Comparison of ENCODE assay signal across 1 cellular context in the genomic region with DNA sequence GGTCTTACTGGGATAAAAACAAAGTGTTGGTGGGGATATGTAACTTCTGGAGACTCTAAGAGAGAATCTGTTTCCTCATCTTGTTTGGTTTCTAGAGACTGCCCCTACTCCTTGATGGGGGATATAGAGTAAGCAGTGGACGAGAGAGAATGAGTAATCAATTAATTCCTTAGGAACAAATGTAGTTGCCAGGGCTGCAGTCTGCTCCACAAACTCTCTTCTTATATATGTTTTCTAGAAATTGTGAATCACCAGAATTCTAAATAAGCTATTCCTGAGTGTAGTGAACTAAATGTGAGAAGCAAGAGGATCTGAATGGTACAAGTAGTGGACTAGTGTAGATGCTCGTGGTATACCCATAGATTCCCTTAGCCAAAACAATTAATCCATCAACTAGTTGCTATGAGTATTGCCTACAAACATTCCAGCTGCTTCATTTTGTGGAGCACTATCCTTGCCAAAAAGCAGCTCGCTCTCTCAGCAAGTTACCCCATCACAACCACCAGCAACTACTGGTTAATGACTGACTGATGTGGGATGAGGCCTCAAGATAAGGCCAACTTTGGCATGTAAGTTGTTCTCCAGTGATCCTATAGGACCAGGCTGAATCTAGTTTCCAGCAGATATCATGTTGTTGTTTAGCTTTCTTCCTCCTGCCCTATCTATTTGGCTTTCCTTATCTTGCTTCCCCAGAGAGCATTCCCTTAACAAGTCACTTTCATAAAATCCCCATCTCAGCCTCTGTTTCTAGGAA.
TF ChIP-seq lines count a peak whose summit lies in the region.

No MANE protein-coding gene starts in this region.

TF ChIP-seq in K562, 482 proteins besides CTCF, POLR2A, EP300 and RAD21 (continued from another document):
- no peak for TF ChIP-seq FOXA1 (IDR thresholded peaks at IDR 0.05; ENCODE audit: borderline replicate concordance)
- TF ChIP-seq, protein P1, sequence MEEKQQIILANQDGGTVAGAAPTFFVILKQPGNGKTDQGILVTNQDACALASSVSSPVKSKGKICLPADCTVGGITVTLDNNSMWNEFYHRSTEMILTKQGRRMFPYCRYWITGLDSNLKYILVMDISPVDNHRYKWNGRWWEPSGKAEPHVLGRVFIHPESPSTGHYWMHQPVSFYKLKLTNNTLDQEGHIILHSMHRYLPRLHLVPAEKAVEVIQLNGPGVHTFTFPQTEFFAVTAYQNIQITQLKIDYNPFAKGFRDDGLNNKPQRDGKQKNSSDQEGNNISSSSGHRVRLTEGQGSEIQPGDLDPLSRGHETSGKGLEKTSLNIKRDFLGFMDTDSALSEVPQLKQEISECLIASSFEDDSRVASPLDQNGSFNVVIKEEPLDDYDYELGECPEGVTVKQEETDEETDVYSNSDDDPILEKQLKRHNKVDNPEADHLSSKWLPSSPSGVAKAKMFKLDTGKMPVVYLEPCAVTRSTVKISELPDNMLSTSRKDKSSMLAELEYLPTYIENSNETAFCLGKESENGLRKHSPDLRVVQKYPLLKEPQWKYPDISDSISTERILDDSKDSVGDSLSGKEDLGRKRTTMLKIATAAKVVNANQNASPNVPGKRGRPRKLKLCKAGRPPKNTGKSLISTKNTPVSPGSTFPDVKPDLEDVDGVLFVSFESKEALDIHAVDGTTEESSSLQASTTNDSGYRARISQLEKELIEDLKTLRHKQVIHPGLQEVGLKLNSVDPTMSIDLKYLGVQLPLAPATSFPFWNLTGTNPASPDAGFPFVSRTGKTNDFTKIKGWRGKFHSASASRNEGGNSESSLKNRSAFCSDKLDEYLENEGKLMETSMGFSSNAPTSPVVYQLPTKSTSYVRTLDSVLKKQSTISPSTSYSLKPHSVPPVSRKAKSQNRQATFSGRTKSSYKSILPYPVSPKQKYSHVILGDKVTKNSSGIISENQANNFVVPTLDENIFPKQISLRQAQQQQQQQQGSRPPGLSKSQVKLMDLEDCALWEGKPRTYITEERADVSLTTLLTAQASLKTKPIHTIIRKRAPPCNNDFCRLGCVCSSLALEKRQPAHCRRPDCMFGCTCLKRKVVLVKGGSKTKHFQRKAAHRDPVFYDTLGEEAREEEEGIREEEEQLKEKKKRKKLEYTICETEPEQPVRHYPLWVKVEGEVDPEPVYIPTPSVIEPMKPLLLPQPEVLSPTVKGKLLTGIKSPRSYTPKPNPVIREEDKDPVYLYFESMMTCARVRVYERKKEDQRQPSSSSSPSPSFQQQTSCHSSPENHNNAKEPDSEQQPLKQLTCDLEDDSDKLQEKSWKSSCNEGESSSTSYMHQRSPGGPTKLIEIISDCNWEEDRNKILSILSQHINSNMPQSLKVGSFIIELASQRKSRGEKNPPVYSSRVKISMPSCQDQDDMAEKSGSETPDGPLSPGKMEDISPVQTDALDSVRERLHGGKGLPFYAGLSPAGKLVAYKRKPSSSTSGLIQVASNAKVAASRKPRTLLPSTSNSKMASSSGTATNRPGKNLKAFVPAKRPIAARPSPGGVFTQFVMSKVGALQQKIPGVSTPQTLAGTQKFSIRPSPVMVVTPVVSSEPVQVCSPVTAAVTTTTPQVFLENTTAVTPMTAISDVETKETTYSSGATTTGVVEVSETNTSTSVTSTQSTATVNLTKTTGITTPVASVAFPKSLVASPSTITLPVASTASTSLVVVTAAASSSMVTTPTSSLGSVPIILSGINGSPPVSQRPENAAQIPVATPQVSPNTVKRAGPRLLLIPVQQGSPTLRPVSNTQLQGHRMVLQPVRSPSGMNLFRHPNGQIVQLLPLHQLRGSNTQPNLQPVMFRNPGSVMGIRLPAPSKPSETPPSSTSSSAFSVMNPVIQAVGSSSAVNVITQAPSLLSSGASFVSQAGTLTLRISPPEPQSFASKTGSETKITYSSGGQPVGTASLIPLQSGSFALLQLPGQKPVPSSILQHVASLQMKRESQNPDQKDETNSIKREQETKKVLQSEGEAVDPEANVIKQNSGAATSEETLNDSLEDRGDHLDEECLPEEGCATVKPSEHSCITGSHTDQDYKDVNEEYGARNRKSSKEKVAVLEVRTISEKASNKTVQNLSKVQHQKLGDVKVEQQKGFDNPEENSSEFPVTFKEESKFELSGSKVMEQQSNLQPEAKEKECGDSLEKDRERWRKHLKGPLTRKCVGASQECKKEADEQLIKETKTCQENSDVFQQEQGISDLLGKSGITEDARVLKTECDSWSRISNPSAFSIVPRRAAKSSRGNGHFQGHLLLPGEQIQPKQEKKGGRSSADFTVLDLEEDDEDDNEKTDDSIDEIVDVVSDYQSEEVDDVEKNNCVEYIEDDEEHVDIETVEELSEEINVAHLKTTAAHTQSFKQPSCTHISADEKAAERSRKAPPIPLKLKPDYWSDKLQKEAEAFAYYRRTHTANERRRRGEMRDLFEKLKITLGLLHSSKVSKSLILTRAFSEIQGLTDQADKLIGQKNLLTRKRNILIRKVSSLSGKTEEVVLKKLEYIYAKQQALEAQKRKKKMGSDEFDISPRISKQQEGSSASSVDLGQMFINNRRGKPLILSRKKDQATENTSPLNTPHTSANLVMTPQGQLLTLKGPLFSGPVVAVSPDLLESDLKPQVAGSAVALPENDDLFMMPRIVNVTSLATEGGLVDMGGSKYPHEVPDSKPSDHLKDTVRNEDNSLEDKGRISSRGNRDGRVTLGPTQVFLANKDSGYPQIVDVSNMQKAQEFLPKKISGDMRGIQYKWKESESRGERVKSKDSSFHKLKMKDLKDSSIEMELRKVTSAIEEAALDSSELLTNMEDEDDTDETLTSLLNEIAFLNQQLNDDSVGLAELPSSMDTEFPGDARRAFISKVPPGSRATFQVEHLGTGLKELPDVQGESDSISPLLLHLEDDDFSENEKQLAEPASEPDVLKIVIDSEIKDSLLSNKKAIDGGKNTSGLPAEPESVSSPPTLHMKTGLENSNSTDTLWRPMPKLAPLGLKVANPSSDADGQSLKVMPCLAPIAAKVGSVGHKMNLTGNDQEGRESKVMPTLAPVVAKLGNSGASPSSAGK (IDR thresholded peaks at IDR 0.05), result no peak
- TF ChIP-seq, protein P2, sequence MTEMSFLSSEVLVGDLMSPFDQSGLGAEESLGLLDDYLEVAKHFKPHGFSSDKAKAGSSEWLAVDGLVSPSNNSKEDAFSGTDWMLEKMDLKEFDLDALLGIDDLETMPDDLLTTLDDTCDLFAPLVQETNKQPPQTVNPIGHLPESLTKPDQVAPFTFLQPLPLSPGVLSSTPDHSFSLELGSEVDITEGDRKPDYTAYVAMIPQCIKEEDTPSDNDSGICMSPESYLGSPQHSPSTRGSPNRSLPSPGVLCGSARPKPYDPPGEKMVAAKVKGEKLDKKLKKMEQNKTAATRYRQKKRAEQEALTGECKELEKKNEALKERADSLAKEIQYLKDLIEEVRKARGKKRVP (CRISPR knock-in tag; IDR thresholded peaks at IDR 0.05), result no peak
- TF ChIP-seq SRSF3 (IDR thresholded peaks at IDR 0.05; ENCODE audit: insufficient read depth, low read length), result no peak
- TF ChIP-seq KDM1A (IDR thresholded peaks at IDR 0.05), result peak in 1 of 2 experiments; percentile 29; a peak in 1 of 4 replicates
- peak; percentile 91 for TF ChIP-seq CBFA2T3 (IDR thresholded peaks at IDR 0.05)
- TF ChIP-seq, protein P3, sequence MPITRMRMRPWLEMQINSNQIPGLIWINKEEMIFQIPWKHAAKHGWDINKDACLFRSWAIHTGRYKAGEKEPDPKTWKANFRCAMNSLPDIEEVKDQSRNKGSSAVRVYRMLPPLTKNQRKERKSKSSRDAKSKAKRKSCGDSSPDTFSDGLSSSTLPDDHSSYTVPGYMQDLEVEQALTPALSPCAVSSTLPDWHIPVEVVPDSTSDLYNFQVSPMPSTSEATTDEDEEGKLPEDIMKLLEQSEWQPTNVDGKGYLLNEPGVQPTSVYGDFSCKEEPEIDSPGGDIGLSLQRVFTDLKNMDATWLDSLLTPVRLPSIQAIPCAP (CRISPR knock-in tag; IDR thresholded peaks at IDR 0.05; ENCODE audit: borderline replicate concordance), result no peak
- no peak for TF ChIP-seq ATF7 (IDR thresholded peaks at IDR 0.05)
- 0 out of 2 replicates have a peak, but pooled peaks have one; percentile 39 for TF ChIP-seq KLF16 (IDR thresholded peaks at IDR 0.05)
- no peak for TF ChIP-seq NEUROD1 (IDR thresholded peaks at IDR 0.05; ENCODE audit: borderline replicate concordance, low read depth, low read length, partially characterized antibody)
- TF ChIP-seq FOSL1 (tag; conservative IDR thresholded peaks at IDR 0.05), result peak; percentile 26; the same call in 1 of the 2 replicates
- TF ChIP-seq NCOA4 (IDR thresholded peaks at IDR 0.05; ENCODE audit: partially characterized antibody), result no peak
- no peak for TF ChIP-seq ZNF589 (CRISPR knock-in tag; IDR thresholded peaks at IDR 0.05; ENCODE audit: low read depth)
- TF ChIP-seq, protein P4, sequence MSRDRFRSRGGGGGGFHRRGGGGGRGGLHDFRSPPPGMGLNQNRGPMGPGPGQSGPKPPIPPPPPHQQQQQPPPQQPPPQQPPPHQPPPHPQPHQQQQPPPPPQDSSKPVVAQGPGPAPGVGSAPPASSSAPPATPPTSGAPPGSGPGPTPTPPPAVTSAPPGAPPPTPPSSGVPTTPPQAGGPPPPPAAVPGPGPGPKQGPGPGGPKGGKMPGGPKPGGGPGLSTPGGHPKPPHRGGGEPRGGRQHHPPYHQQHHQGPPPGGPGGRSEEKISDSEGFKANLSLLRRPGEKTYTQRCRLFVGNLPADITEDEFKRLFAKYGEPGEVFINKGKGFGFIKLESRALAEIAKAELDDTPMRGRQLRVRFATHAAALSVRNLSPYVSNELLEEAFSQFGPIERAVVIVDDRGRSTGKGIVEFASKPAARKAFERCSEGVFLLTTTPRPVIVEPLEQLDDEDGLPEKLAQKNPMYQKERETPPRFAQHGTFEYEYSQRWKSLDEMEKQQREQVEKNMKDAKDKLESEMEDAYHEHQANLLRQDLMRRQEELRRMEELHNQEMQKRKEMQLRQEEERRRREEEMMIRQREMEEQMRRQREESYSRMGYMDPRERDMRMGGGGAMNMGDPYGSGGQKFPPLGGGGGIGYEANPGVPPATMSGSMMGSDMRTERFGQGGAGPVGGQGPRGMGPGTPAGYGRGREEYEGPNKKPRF (IDR thresholded peaks at IDR 0.05; ENCODE audit: low read depth, low read length), result no peak
- TF ChIP-seq RB1 (IDR thresholded peaks at IDR 0.05; ENCODE audit: low read depth), result no peak
- no peak for TF ChIP-seq NUFIP1 (IDR thresholded peaks at IDR 0.05; ENCODE audit: partially characterized antibody)
- no peak for TF ChIP-seq HDAC1 (IDR thresholded peaks at IDR 0.05)
- TF ChIP-seq ILK (tag; IDR thresholded peaks at IDR 0.05; ENCODE audit: borderline replicate concordance, low read depth), result no peak
- TF ChIP-seq ZNF124 (CRISPR knock-in tag; IDR thresholded peaks at IDR 0.05), result no peak
- TF ChIP-seq PRPF4 (IDR thresholded peaks at IDR 0.05; ENCODE audit: insufficient read depth, low read depth, low read length, poor library complexity, severe bottlenecking), result no peak
- TF ChIP-seq, protein P5, sequence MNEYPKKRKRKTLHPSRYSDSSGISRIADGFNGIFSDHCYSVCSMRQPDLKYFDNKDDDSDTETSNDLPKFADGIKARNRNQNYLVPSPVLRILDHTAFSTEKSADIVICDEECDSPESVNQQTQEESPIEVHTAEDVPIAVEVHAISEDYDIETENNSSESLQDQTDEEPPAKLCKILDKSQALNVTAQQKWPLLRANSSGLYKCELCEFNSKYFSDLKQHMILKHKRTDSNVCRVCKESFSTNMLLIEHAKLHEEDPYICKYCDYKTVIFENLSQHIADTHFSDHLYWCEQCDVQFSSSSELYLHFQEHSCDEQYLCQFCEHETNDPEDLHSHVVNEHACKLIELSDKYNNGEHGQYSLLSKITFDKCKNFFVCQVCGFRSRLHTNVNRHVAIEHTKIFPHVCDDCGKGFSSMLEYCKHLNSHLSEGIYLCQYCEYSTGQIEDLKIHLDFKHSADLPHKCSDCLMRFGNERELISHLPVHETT (CRISPR knock-in tag; conservative IDR thresholded peaks at IDR 0.05 in 1 of 2, IDR thresholded peaks at IDR 0.05 in 1 of 2), result no peak
